ENCODE assay signal across 11 cellular contexts in genomic region chr6:106648651-106649308, GRCh38. TPM values are rescaled to one million over a fixed set of nuclear protein-coding genes. Genes with fewer than 3 reads are reported as not detected.
DNase-seq lines count a peak whose midpoint lies in the region; ATAC-seq and TF ChIP-seq lines count a peak whose summit lies in the region.
"Had no signal": no experiment of that assay in that cellular context is flagged by ENCODE, and none has a peak within 500 bp of the region (broad histone marks: within the 10 kb centered on the region; RNA-seq: fewer than 3 reads in every experiment).

No MANE protein-coding gene starts in this region.

- H3K9ac ChIP-seq in SU-DHL-6 (ENCODE audit: low read length), result peak overlapping the region; percentile 38

- no peaks in the 10 kb centered on the region for H3K9me2 ChIP-seq in SU-DHL-6 (replicated peaks; ENCODE audit: insufficient read depth, low read length)

- H3K79me2 ChIP-seq in SU-DHL-6 (ENCODE audit: insufficient read depth, low read length), result peaks cover 13% of the 10 kb centered on the region

- peaks cover 39% of the 10 kb centered on the region for H3F3A ChIP-seq in SU-DHL-6 (ENCODE audit: insufficient read depth)

- DNase-seq in dorsolateral prefrontal cortex, result no peak
- DNase-seq in 8988T, result no peak
- DNase-seq in activated naive CD4-positive, alpha-beta T cell treated with Interleukin-2 at 50 U/mL for 16 hours, result no peak
- DNase-seq in NCI-H446 treated with DMSO at 0.1 percent for 48 hours (lab: John Stamatoyannopoulos, UW), result no peak
- DNase-seq: naive thymus-derived CD4-positive, alpha-beta T cell; stimulated activated CD4-positive, alpha-beta T cell treated with anti-CD3 and anti-CD28 coated beads, Interleukin-15, amount 100 ng/mL, for 24 hours; stimulated activated naive CD8-positive, alpha-beta T cell treated with anti-CD3 and anti-CD28 coated beads, Interleukin-15, Interleukin-2, amounts not matched to agents 100 U/mL and 50 U/mL, for 24 hours had no signal

- peak overlapping the region; percentile 2 for H2AFZ ChIP-seq in SU-DHL-6 (ENCODE audit: low read depth, low read length, severe bottlenecking)

- peak overlapping the region; percentile 42 for H3K4me3 ChIP-seq in SU-DHL-6 (ENCODE audit: insufficient read depth, low read length, poor library complexity, severe bottlenecking)
- no peak overlapping the region for H3K4me3 ChIP-seq in dorsolateral prefrontal cortex

- peaks cover 45% of the 10 kb centered on the region for H3K36me3 ChIP-seq in SU-DHL-6 (ENCODE audit: low read length)

- peak overlapping the region; percentile 62 for H3K4me2 ChIP-seq in SU-DHL-6 (ENCODE audit: low read depth, low read length, poor library complexity, severe bottlenecking)

- ATAC-seq in GM18498 (IDR thresholded peaks at IDR 0.05; ENCODE audit: unreplicated experiment), result peak; percentile 73
- peak; percentile 86 for ATAC-seq in GM21515 (IDR thresholded peaks at IDR 0.05; ENCODE audit: unreplicated experiment)
- ATAC-seq in HG03103 (IDR thresholded peaks at IDR 0.05; ENCODE audit: low read depth, unreplicated experiment), result peak; percentile 81
- ATAC-seq: naive thymus-derived CD4-positive, alpha-beta T cell; stimulated activated naive CD8-positive, alpha-beta T cell treated with anti-CD3 and anti-CD28 coated beads, Interleukin-15, Interleukin-2, amounts not matched to agents 100 U/mL and 50 U/mL, for 24 hours had no signal

- H3K27ac ChIP-seq in SU-DHL-6 (ENCODE audit: low read depth, low read length) (peak overlapping the region; percentile 85), dorsolateral prefrontal cortex (no peak overlapping the region)

- H3K27me3 ChIP-seq in SU-DHL-6 (ENCODE audit: low read length) (no peaks in the 10 kb centered on the region), dorsolateral prefrontal cortex (no peaks in the 10 kb centered on the region)

- TF ChIP-seq CTCF in SU-DHL-6 (IDR thresholded peaks at IDR 0.05; ENCODE audit: insufficient read depth, low read length, poor library complexity, severe bottlenecking), result no peak
- no peak for TF ChIP-seq CTCF in dorsolateral prefrontal cortex (IDR thresholded peaks at IDR 0.05 in 54 of 56, conservative IDR thresholded peaks at IDR 0.05 in 2 of 56; ENCODE audit: low read depth in 1 of 56, partially characterized antibody in 56 of 56)

- intact Hi-C loops in dorsolateral prefrontal cortex (cut with DNase I), result no loop called here

- H3K9me3 ChIP-seq in SU-DHL-6 (ENCODE audit: insufficient read depth, low read length), result no peaks in the 10 kb centered on the region

- no peaks in the 10 kb centered on the region for H4K20me1 ChIP-seq in SU-DHL-6 (ENCODE audit: low read depth, low read length)

RNA-seq across cellular contexts. Expression of gene QRSL1, which starts 19.4 kb away (rescaled TPM):
- 10 to 100 TPM in 113 of 120 experiments, 1 to 10 TPM in 7; 8.7 to 23.5 (median 12.6) TPM for total RNA-seq in dorsolateral prefrontal cortex

RNA-seq across cellular contexts. Expression of gene RTN4IP1, which starts 19.5 kb away (rescaled TPM):
- 10 to 100 TPM in 85 of 120 experiments, 1 to 10 TPM in 35; 4.8 to 17.5 (median 11.7) TPM for total RNA-seq in dorsolateral prefrontal cortex
